Comparison of ENCODE assay signal across 2 cellular contexts in genomic region chr15:75230016-75230343, GRCh38.
TF ChIP-seq lines count a peak whose summit lies in the region.

No MANE protein-coding gene starts in this region.

TF ChIP-seq in GM12891, 5 proteins besides CTCF, POLR2A, EP300 and RAD21:
- TF ChIP-seq PAX5 (IDR thresholded peaks at IDR 0.05; ENCODE audit: insufficient read depth, low read length, severe bottlenecking) (no peak), SPI1 (IDR thresholded peaks at IDR 0.05; ENCODE audit: low read depth, low read length) (no peak), POU2F2 (IDR thresholded peaks at IDR 0.05; ENCODE audit: low read depth, low read length) (no peak), TAF1 (IDR thresholded peaks at IDR 0.05; ENCODE audit: low read depth, low read length) (no peak), POLR2AphosphoS5 (IDR thresholded peaks at IDR 0.05; ENCODE audit: low read depth, low read length) (no peak)
TF ChIP-seq in GM12891: peak in this region for 0.

TF ChIP-seq in H1, 55 proteins besides CTCF, POLR2A, EP300 and RAD21:
- TF ChIP-seq TAF7 (optimal IDR thresholded peaks at IDR 0.05; ENCODE audit: borderline replicate concordance, low read depth, low read length) (no peak), RXRA (IDR thresholded peaks at IDR 0.05; ENCODE audit: insufficient read depth, low read depth, low read length) (no peak), RNF2 (IDR thresholded peaks at IDR 0.05; ENCODE audit: borderline replicate concordance, low read depth, low read length, missing control alignments, poor library complexity, severe bottlenecking) (no peak), E2F6 (IDR thresholded peaks at IDR 0.05) (no peak), EGR1 (IDR thresholded peaks at IDR 0.05; ENCODE audit: borderline replicate concordance, low read depth, low read length) (no peak), MAFK (IDR thresholded peaks at IDR 0.05; ENCODE audit: low read depth, low read length) (no peak), SUZ12 (IDR thresholded peaks at IDR 0.05; ENCODE audit: low read length) (no peak), TBP (IDR thresholded peaks at IDR 0.05; ENCODE audit: low read depth, low read length) (no peak), HDAC6 (IDR thresholded peaks at IDR 0.05; ENCODE audit: low read depth, low read length) (no peak), KDM4A (IDR thresholded peaks at IDR 0.05; ENCODE audit: low read depth, low read length, severe bottlenecking) (no peak), POLR2AphosphoS5 (IDR thresholded peaks at IDR 0.05; ENCODE audit: low read depth, low read length) (no peak), SP1 (IDR thresholded peaks at IDR 0.05; ENCODE audit: low read depth, low read length) (no peak), GTF2F1 (IDR thresholded peaks at IDR 0.05; ENCODE audit: borderline replicate concordance, low read depth, low read length) (no peak), CHD1 (IDR thresholded peaks at IDR 0.05; ENCODE audit: low read depth, low read length) (no peak), JUN (IDR thresholded peaks at IDR 0.05; ENCODE audit: low read depth, low read length) (no peak), RFX5 (IDR thresholded peaks at IDR 0.05; ENCODE audit: borderline replicate concordance, low read depth, low read length) (no peak), SAP30 (IDR thresholded peaks at IDR 0.05; ENCODE audit: insufficient read depth, insufficient replicate concordance, low read length) (no peak), BCL11A (IDR thresholded peaks at IDR 0.05; ENCODE audit: low read depth in 2 of 2, low read length in 2 of 2) (no peak)
